1 cellular context compared by ENCODE assay signal in genomic region chr14:104816678-104816945, GRCh38.
A peak's percentile ranks its signal among the peaks of the same experiment; 100 is the strongest.
TF ChIP-seq lines count a peak whose summit lies in the region.

No MANE protein-coding gene starts in this region.

TF ChIP-seq in HepG2, 621 proteins besides CTCF, POLR2A, EP300 and RAD21:
- TF ChIP-seq ZSCAN29 (CRISPR knock-in tag; conservative IDR thresholded peaks at IDR 0.05), result 0 out of 2 replicates have a peak, but pooled peaks have one; percentile 0
- TF ChIP-seq PRDM15 (CRISPR knock-in tag; IDR thresholded peaks at IDR 0.05), result peak; percentile 6; the same call in 1 of the 2 replicates
- 0 out of 2 replicates have a peak, but pooled peaks have one; percentile 3 for TF ChIP-seq ZNF570 (CRISPR knock-in tag; IDR thresholded peaks at IDR 0.05; ENCODE audit: borderline replicate concordance)
- TF ChIP-seq ZFP1 (CRISPR knock-in tag; IDR thresholded peaks at IDR 0.05), result 0 out of 2 replicates have a peak, but pooled peaks have one; percentile 7
- no peak for TF ChIP-seq NFE2L1 (CRISPR knock-in tag; IDR thresholded peaks at IDR 0.05; ENCODE audit: borderline replicate concordance)
- TF ChIP-seq KLF13 (CRISPR knock-in tag; IDR thresholded peaks at IDR 0.05), result no peak
- 0 out of 2 replicates have a peak, but pooled peaks have one; percentile 5 for TF ChIP-seq CREM (IDR thresholded peaks at IDR 0.05)
- no peak for TF ChIP-seq CREM (CRISPR knock-in tag; IDR thresholded peaks at IDR 0.05)
- 0 out of 2 replicates have a peak, but pooled peaks have one; percentile 9 for TF ChIP-seq ISL2 (CRISPR knock-in tag; IDR thresholded peaks at IDR 0.05)
- TF ChIP-seq TEF (CRISPR knock-in tag; IDR thresholded peaks at IDR 0.05), result 0 out of 2 replicates have a peak, but pooled peaks have one; percentile 2
- no peak for TF ChIP-seq ZNF614 (CRISPR knock-in tag; IDR thresholded peaks at IDR 0.05; ENCODE audit: borderline replicate concordance)
